In the genomic region with DNA sequence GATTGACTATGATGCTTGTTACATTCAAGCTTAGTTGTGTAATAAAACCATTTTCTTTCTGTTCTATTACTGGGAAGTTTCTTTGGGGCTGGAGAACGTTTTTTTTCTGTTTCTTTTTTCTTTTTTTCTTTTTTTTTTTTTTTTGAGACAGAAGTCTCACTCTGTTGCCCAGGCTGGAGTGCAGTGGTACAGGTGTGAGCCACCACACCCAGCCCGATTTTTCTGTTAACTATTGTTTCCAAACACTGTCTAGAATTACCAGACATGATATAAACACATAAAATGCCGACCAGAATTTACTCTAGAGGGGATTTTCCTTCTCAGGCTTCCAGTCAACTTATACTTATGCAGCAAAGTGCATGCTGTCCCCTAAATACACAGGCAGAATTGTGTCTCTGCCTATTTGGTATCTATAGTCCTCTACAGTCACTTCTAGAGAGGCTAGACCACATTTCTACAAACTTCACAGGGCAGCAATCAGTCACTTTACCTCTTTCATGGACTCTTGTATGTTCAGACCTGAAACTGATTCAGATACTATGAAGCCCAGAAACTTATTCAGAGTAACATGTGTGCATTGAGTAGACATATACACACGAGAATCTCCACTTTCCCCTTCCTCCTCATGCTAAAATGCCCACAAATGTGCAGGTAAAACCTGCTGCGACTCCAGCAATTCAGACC, we compare ENCODE assay signal across 20 cellular contexts.
"Had no signal": no experiment of that assay in that cellular context is flagged by ENCODE, and none has a peak within 500 bp of the region (broad histone marks: within the 10 kb centered on the region; RNA-seq: fewer than 3 reads in every experiment).

No MANE protein-coding gene starts in this region.

- H3K27ac Mint-ChIP-seq: activated naive CD8-positive, alpha-beta T cell treated with anti-CD3 and anti-CD28 coated beads for 36 hours; activated T-helper 1 cell treated with anti-CD3 and anti-CD28 coated beads, Interleukin-12 subunit alpha, Interleukin-12 subunit beta, Interleukin-2, Interleukin-4 antibody, amounts not matched to agents 30 ng/mL and 10 ng/mL and 1 ng/mL, durations not matched to agents 14 hours and 24 hours and 36 hours; endodermal cell; mesothelial cell of epicardium; naive thymus-derived CD8-positive, alpha-beta T cell; neural progenitor cell; type B pancreatic cell had no signal

- DNase-seq: activated naive CD8-positive, alpha-beta T cell treated with anti-CD3 and anti-CD28 coated beads for 36 hours; colonic mucosa; endodermal cell; esophagus squamous epithelium; gastrocnemius medialis; hippocampal formation; left ventricle myocardium superior; mammary epithelial cell; naive thymus-derived CD8-positive, alpha-beta T cell; retina; stimulated activated CD4-positive, alpha-beta T cell treated with anti-CD3 and anti-CD28 coated beads, Interleukin-4, amount 100 ng/mL, for 1 hour; stimulated activated naive CD4-positive, alpha-beta T cell treated with Interleukin-2 at 50 U/mL for 16 hours had no signal

- H3K4me3 Mint-ChIP-seq: activated naive CD8-positive, alpha-beta T cell treated with anti-CD3 and anti-CD28 coated beads for 36 hours; activated T-helper 1 cell treated with anti-CD3 and anti-CD28 coated beads, Interleukin-12 subunit alpha, Interleukin-12 subunit beta, Interleukin-2, Interleukin-4 antibody, amounts not matched to agents 30 ng/mL and 10 ng/mL and 1 ng/mL, durations not matched to agents 14 hours and 24 hours and 36 hours; endodermal cell; mesothelial cell of epicardium; naive thymus-derived CD8-positive, alpha-beta T cell; neural progenitor cell; type B pancreatic cell had no signal

- H2AFZ ChIP-seq: neural progenitor cell had no signal

- H3K4me3 ChIP-seq: colonic mucosa, esophagus squamous epithelium, gastrocnemius medialis, neural progenitor cell, thoracic aorta, vagina had no signal

- H3K27me3 Mint-ChIP-seq: activated naive CD8-positive, alpha-beta T cell treated with anti-CD3 and anti-CD28 coated beads for 36 hours; type B pancreatic cell had no signal

- H3K4me2 ChIP-seq: neural progenitor cell had no signal

- H3K27ac ChIP-seq: colonic mucosa, esophagus squamous epithelium, gastrocnemius medialis, neural progenitor cell, thoracic aorta, vagina, VCaP had no signal

- H3K9me3 ChIP-seq: colonic mucosa, gastrocnemius medialis, thoracic aorta, vagina had no signal

- H3K36me3 ChIP-seq: colonic mucosa, esophagus squamous epithelium, gastrocnemius medialis, neural progenitor cell, thoracic aorta, vagina had no signal

- H3K9ac ChIP-seq: neural progenitor cell had no signal

- ATAC-seq: gastrocnemius medialis; left ventricle myocardium superior; naive thymus-derived CD8-positive, alpha-beta T cell had no signal

- H3K9me3 Mint-ChIP-seq: activated naive CD8-positive, alpha-beta T cell treated with anti-CD3 and anti-CD28 coated beads for 36 hours; endodermal cell; mesothelial cell of epicardium; neural progenitor cell; type B pancreatic cell had no signal

- H3K4me1 Mint-ChIP-seq: mesothelial cell of epicardium, neural progenitor cell had no signal

- H3K27me3 ChIP-seq: colonic mucosa, esophagus squamous epithelium, gastrocnemius medialis, neural progenitor cell, vagina had no signal

- H3K36me3 Mint-ChIP-seq: activated naive CD8-positive, alpha-beta T cell treated with anti-CD3 and anti-CD28 coated beads for 36 hours; mesothelial cell of epicardium; neural progenitor cell; type B pancreatic cell had no signal

- H3K4me1 ChIP-seq: colonic mucosa, esophagus squamous epithelium, gastrocnemius medialis, vagina had no signal

- FAIRE-seq: astrocyte had no signal
